32 cellular contexts compared by ENCODE assay signal in genomic region chr12:42730286-42730685, GRCh38.
DNase-seq lines count a peak whose midpoint lies in the region; ATAC-seq, FAIRE-seq and TF ChIP-seq lines count a peak whose summit lies in the region.
"Had no signal": no experiment of that assay in that cellular context is flagged by ENCODE, and none has a peak within 500 bp of the region (broad histone marks: within the 10 kb centered on the region; RNA-seq: fewer than 3 reads in every experiment).

No MANE protein-coding gene starts in this region.

- H2BK5ac ChIP-seq in IMR-90 (ENCODE audit: low read depth, low read length, poor library complexity, severe bottlenecking) (no peak overlapping the region), mesenchymal stem cell (ENCODE audit: low read depth, low read length, poor library complexity, severe bottlenecking) (no peak overlapping the region)

- POLR2A ChIA-PET in A549 (lab: Yijun Ruan, JAX), result no interaction called here
- POLR2A ChIA-PET in IMR-90 (lab: Charles Lee; ENCODE audit: unreplicated experiment), result no interaction called here

- TF ChIP-seq EP300 in A549 (IDR thresholded peaks at IDR 0.05) (no peak), ovary (IDR thresholded peaks at IDR 0.05) (no peak)

- no peaks in the 10 kb centered on the region for H3K9me3 Mint-ChIP-seq in astrocyte (ENCODE audit: unreplicated experiment)
- H3K9me3 Mint-ChIP-seq: activated CD4-positive, alpha-beta T cell treated with anti-CD3 and anti-CD28 coated beads, Interleukin-2, amount 10 ng/mL, durations not matched to agents 7 days and 5 days; H9 had no signal

- no peak for ATAC-seq in A549
- ATAC-seq in IMR-90 (ENCODE audit: low read depth), result no peak
- no peak for ATAC-seq in body of pancreas
- ATAC-seq: activated T-cell treated with anti-CD3 and anti-CD28 coated beads, Interleukin-2, amount 50 U/mL, for 72 hours; effector memory CD8-positive, alpha-beta T cell; gastrocnemius medialis; K562; psoas muscle; stimulated activated naive CD8-positive, alpha-beta T cell treated with anti-CD3 and anti-CD28 coated beads, Interleukin-15, Interleukin-2, amounts not matched to agents 100 U/mL and 50 U/mL, for 24 hours had no signal

- H2BK12ac ChIP-seq in mesenchymal stem cell (ENCODE audit: low read length in 2 of 2), result no peak overlapping the region

- H3K27me3 ChIP-seq in IMR-90 (ENCODE audit: control insufficient read depth, insufficient read depth, low read length), result no peaks in the 10 kb centered on the region
- H3K27me3 ChIP-seq in astrocyte (ENCODE audit: insufficient read depth, low read length), result no peaks in the 10 kb centered on the region
- H3K27me3 ChIP-seq in mesenchymal stem cell (ENCODE audit: control insufficient read depth in 1 of 2, insufficient read depth in 1 of 2, low read length in 2 of 2), result no peaks in the 10 kb centered on the region
- H3K27me3 ChIP-seq in body of pancreas, result no peaks in the 10 kb centered on the region
- H3K27me3 ChIP-seq in ovary, result no peaks in the 10 kb centered on the region
- H3K27me3 ChIP-seq: gastrocnemius medialis, neutrophil had no signal

- FAIRE-seq in A549 (lab: Jason Lieb, UNC) (no peak), astrocyte (lab: Jason Lieb, UNC) (peak; percentile 5), urothelium cell line (lab: Jason Lieb, UNC) (no peak)
- FAIRE-seq: K562 had no signal

- H3K4me1 ChIP-seq in A549 (peaks cover 12% of the 10 kb centered on the region; the same call in 1 of the 3 replicates), IMR-90 (ENCODE audit: control insufficient read depth, insufficient read depth, low read length) (peaks cover 5% of the 10 kb centered on the region; the same call in 1 of the 2 replicates), astrocyte (ENCODE audit: insufficient read depth, low read length) (peaks cover 3% of the 10 kb centered on the region), mesenchymal stem cell (ENCODE audit: control insufficient read depth, insufficient read depth, low read depth, low read length) (peaks cover 1% of the 10 kb centered on the region), body of pancreas (no peaks in the 10 kb centered on the region), ovary (ENCODE audit: insufficient read depth) (no peaks in the 10 kb centered on the region)

- H2AK5ac ChIP-seq in IMR-90 (ENCODE audit: low read depth, low read length) (no peak overlapping the region), mesenchymal stem cell (ENCODE audit: low read length, severe bottlenecking) (no peak overlapping the region)

- dilution Hi-C loops in IMR-90 (cut with HindIII; ENCODE audit: low sequenced_read_pairs, unreplicated experiment), result no loop called here

- no peak overlapping the region for H3K4me3 Mint-ChIP-seq in astrocyte (ENCODE audit: unreplicated experiment)
- H3K4me3 Mint-ChIP-seq: activated CD4-positive, alpha-beta T cell treated with anti-CD3 and anti-CD28 coated beads, Interleukin-2, amount 10 ng/mL, durations not matched to agents 7 days and 5 days; activated T-cell treated with anti-CD3 and anti-CD28 coated beads, Interleukin-2, amount 50 U/mL, for 72 hours; B cell; CD8-positive, alpha-beta memory T cell; effector memory CD8-positive, alpha-beta T cell; H9 had no signal

- 0 out of 2 replicates have a peak overlapping the region, but pooled peaks have one; percentile 18 for H2BK20ac ChIP-seq in IMR-90 (ENCODE audit: low read depth, low read length)

- DNase-seq in A549 (ENCODE audit: low read depth in 1 of 2, low spot score in 1 of 2) (no peak), IMR-90 (peak; percentile 39), astrocyte (ENCODE audit: low read depth) (peak; percentile 50), mesenchymal stem cell (peak; percentile 18), dedifferentiated amniotic fluid mesenchymal stem cell (ENCODE audit: extremely low spot score) (no peak), body of pancreas (no peak), ovary (no peak), urothelium cell line (ENCODE audit: low spot score) (no peak)
- DNase-seq: activated CD4-positive, alpha-beta T cell treated with anti-CD3 and anti-CD28 coated beads, Interleukin-2, amount 10 ng/mL, durations not matched to agents 7 days and 5 days; activated naive CD4-positive, alpha-beta T cell; activated T-cell treated with anti-CD3 and anti-CD28 coated beads, Interleukin-2, amount 50 U/mL, for 72 hours; CD8-positive, alpha-beta memory T cell; DMS153; effector memory CD8-positive, alpha-beta T cell; gastrocnemius medialis; GDM1; H9; hippocampal formation; MM.1S; NCI-H1417; NCI-H2081; NCI-H345; NCI-H774; psoas muscle; SHP77; stimulated activated naive CD8-positive, alpha-beta T cell treated with anti-CD3 and anti-CD28 coated beads, Interleukin-15, Interleukin-2, amounts not matched to agents 100 U/mL and 50 U/mL, for 24 hours; T1000 had no signal

- no peak overlapping the region for H4K5ac ChIP-seq in IMR-90 (ENCODE audit: low read depth, low read length)

- no peaks in the 10 kb centered on the region for H3K79me2 ChIP-seq in astrocyte (ENCODE audit: insufficient read depth, low read length)

- H4K20me1 ChIP-seq in IMR-90 (ENCODE audit: insufficient read depth, low read length), result no peaks in the 10 kb centered on the region
- no peaks in the 10 kb centered on the region for H4K20me1 ChIP-seq in astrocyte (ENCODE audit: insufficient read depth, low read length)

- no peak overlapping the region for H2AFZ ChIP-seq in IMR-90 (replicated peaks; ENCODE audit: low read length, poor library complexity)
- no peak overlapping the region for H2AFZ ChIP-seq in astrocyte (ENCODE audit: low read depth, low read length)
- H2AFZ ChIP-seq in mesenchymal stem cell (ENCODE audit: low read depth, low read length), result no peak overlapping the region

- H3K4me1 Mint-ChIP-seq in astrocyte (ENCODE audit: low read depth, unreplicated experiment), result peaks cover 10% of the 10 kb centered on the region
- H3K4me1 Mint-ChIP-seq: activated CD4-positive, alpha-beta T cell treated with anti-CD3 and anti-CD28 coated beads, Interleukin-2, amount 10 ng/mL, durations not matched to agents 7 days and 5 days; B cell; CD8-positive, alpha-beta memory T cell; H9 had no signal

- H3K27ac ChIP-seq in A549 (no peak overlapping the region), IMR-90 (ENCODE audit: insufficient read depth, low read length) (no peak overlapping the region), astrocyte (ENCODE audit: low read depth, low read length) (no peak overlapping the region), mesenchymal stem cell (ENCODE audit: low read length, poor library complexity, severe bottlenecking) (peak overlapping the region; percentile 62), body of pancreas (no peak overlapping the region), ovary (no peak overlapping the region)
- H3K27ac ChIP-seq: coronary artery, gastrocnemius medialis, neutrophil, psoas muscle, thoracic aorta had no signal

- H3K4me2 ChIP-seq in A549, result peak overlapping the region; percentile 1; the same call in 1 of the 3 replicates
- H3K4me2 ChIP-seq in IMR-90 (ENCODE audit: low read depth, low read length), result no peak overlapping the region
- H3K4me2 ChIP-seq in astrocyte (ENCODE audit: low read length), result peak overlapping the region; percentile 15
- H3K4me2 ChIP-seq in mesenchymal stem cell (ENCODE audit: low read length, poor library complexity, severe bottlenecking), result no peak overlapping the region

- no peaks in the 10 kb centered on the region for H3K9me1 ChIP-seq in IMR-90 (ENCODE audit: insufficient read depth, low read length)

- BruUV-seq in IMR-90 (replicated peaks; lab: Mats Ljungman, UMichigan), result no TSS peak

- H4K91ac ChIP-seq in IMR-90 (ENCODE audit: insufficient read depth, low read depth, low read length) (no peak overlapping the region), mesenchymal stem cell (ENCODE audit: low read length) (no peak overlapping the region)

- H3K9me3 ChIP-seq in A549 (peaks cover 5% of the 10 kb centered on the region; the same call in 1 of the 3 replicates), IMR-90 (ENCODE audit: control insufficient read depth, insufficient read depth, low read length) (peaks cover 9% of the 10 kb centered on the region), astrocyte (ENCODE audit: insufficient read depth, low read depth, low read length) (no peaks in the 10 kb centered on the region), mesenchymal stem cell (ENCODE audit: control insufficient read depth, low read length) (peaks cover 11% of the 10 kb centered on the region), body of pancreas (no peaks in the 10 kb centered on the region), ovary (no peaks in the 10 kb centered on the region)
- H3K9me3 ChIP-seq: gastrocnemius medialis, neutrophil, psoas muscle, thoracic aorta had no signal

- H3K4me3 ChIP-seq in A549 (no peak overlapping the region), IMR-90 (ENCODE audit: insufficient read depth, low read depth, low read length) (no peak overlapping the region), astrocyte (ENCODE audit: insufficient read depth, low read depth, low read length) (no peak overlapping the region), mesenchymal stem cell (ENCODE audit: insufficient read depth in 1 of 2, low read depth in 1 of 2, low read length in 2 of 2) (no peak overlapping the region), body of pancreas (no peak overlapping the region), ovary (no peak overlapping the region)
- H3K4me3 ChIP-seq: coronary artery, gastrocnemius medialis, K562, psoas muscle, thoracic aorta had no signal

- H3K79me1 ChIP-seq in IMR-90 (ENCODE audit: low read depth in 1 of 2, low read length in 2 of 2) (no peaks in the 10 kb centered on the region), mesenchymal stem cell (replicated peaks; ENCODE audit: low read length, poor library complexity, severe bottlenecking) (no peaks in the 10 kb centered on the region)

- TF ChIP-seq RAD21 in A549 (conservative IDR thresholded peaks at IDR 0.05 in 1 of 2, IDR thresholded peaks at IDR 0.05 in 1 of 2), result no peak
- TF ChIP-seq RAD21 in IMR-90 (IDR thresholded peaks at IDR 0.05; ENCODE audit: low read length), result no peak

- in situ Hi-C loops in IMR-90 (cut with MboI; ENCODE audit: low sequenced_read_pairs), result no loop called here

- TF ChIP-seq CTCF in A549 (IDR thresholded peaks at IDR 0.05), result no peak
- TF ChIP-seq CTCF in IMR-90 (conservative IDR thresholded peaks at IDR 0.05; ENCODE audit: low read depth, low read length), result no peak
- TF ChIP-seq CTCF in astrocyte (IDR thresholded peaks at IDR 0.05; ENCODE audit: insufficient read depth, low read depth, low read length), result no peak
- no peak for TF ChIP-seq CTCF in body of pancreas (IDR thresholded peaks at IDR 0.05)
- TF ChIP-seq CTCF in ovary (IDR thresholded peaks at IDR 0.05), result no peak

- H3K27me3 Mint-ChIP-seq in astrocyte (ENCODE audit: low read depth, unreplicated experiment), result peaks cover 4% of the 10 kb centered on the region
- H3K27me3 Mint-ChIP-seq: activated CD4-positive, alpha-beta T cell treated with anti-CD3 and anti-CD28 coated beads, Interleukin-2, amount 10 ng/mL, durations not matched to agents 7 days and 5 days; B cell; effector memory CD8-positive, alpha-beta T cell had no signal

- H3K4ac ChIP-seq in IMR-90 (ENCODE audit: low read depth, low read length) (no peak overlapping the region), mesenchymal stem cell (ENCODE audit: low read depth in 1 of 2, low read length in 2 of 2) (no peak overlapping the region)

- no peak overlapping the region for H2BK15ac ChIP-seq in IMR-90 (ENCODE audit: low read depth, low read length)
- H2BK15ac ChIP-seq in mesenchymal stem cell (ENCODE audit: low read depth, poor library complexity, severe bottlenecking), result no peak overlapping the region

- no peaks in the 10 kb centered on the region for H3K36me3 ChIP-seq in IMR-90 (ENCODE audit: control insufficient read depth, insufficient read depth, low read length)
- no peaks in the 10 kb centered on the region for H3K36me3 ChIP-seq in astrocyte (ENCODE audit: insufficient read depth, low read length)
- no peaks in the 10 kb centered on the region for H3K36me3 ChIP-seq in mesenchymal stem cell (ENCODE audit: control insufficient read depth in 1 of 2, insufficient read depth in 2 of 2, low read depth in 1 of 2, low read length in 2 of 2)
- H3K36me3 ChIP-seq in body of pancreas (replicated peaks in 1 of 2; ENCODE audit: insufficient read depth in 1 of 2, low read depth in 2 of 2), result no peaks in the 10 kb centered on the region
- no peaks in the 10 kb centered on the region for H3K36me3 ChIP-seq in ovary
- H3K36me3 ChIP-seq: gastrocnemius medialis, neutrophil, thoracic aorta had no signal

- no peak overlapping the region for H2BK120ac ChIP-seq in IMR-90 (ENCODE audit: low read depth, low read length)
- no peak overlapping the region for H2BK120ac ChIP-seq in mesenchymal stem cell (ENCODE audit: low read depth, low read length)

- no peak overlapping the region for H2AK9ac ChIP-seq in IMR-90 (replicated peaks; ENCODE audit: low read depth, low read length, poor library complexity)

- H3K27ac Mint-ChIP-seq in astrocyte (ENCODE audit: unreplicated experiment), result no peak overlapping the region
- H3K27ac Mint-ChIP-seq: activated CD4-positive, alpha-beta T cell treated with anti-CD3 and anti-CD28 coated beads, Interleukin-2, amount 10 ng/mL, durations not matched to agents 7 days and 5 days; activated T-cell treated with anti-CD3 and anti-CD28 coated beads, Interleukin-2, amount 50 U/mL, for 72 hours; B cell; CD8-positive, alpha-beta memory T cell; effector memory CD8-positive, alpha-beta T cell; H9 had no signal

- TF ChIP-seq POLR2A in A549 (IDR thresholded peaks at IDR 0.05; ENCODE audit: low read length), result no peak
- TF ChIP-seq POLR2A in IMR-90 (IDR thresholded peaks at IDR 0.05; ENCODE audit: low read depth, low read length), result no peak
- no peak for TF ChIP-seq POLR2A in body of pancreas (IDR thresholded peaks at IDR 0.05)
- no peak for TF ChIP-seq POLR2A in ovary (IDR thresholded peaks at IDR 0.05)

- peaks cover 3% of the 10 kb centered on the region for H3K36me3 Mint-ChIP-seq in astrocyte (ENCODE audit: low read depth, unreplicated experiment)
- H3K36me3 Mint-ChIP-seq: CD8-positive, alpha-beta memory T cell had no signal

- H3K9ac ChIP-seq in IMR-90 (ENCODE audit: low read depth, low read length) (no peak overlapping the region), astrocyte (ENCODE audit: low read length) (no peak overlapping the region), mesenchymal stem cell (ENCODE audit: low read length) (no peak overlapping the region)

- CTCF ChIA-PET in A549 (lab: Yijun Ruan, JAX) (interaction anchor here (1.0 to 1.2 kb wide), 2 partner anchors 31 to 90 kb away, joined by 3 read pairs; no protein-coding TSS in a partner anchor), IMR-90 (lab: Yijun Ruan, JAX) (interaction anchor here (0.6 kb wide), 1 partner anchor 15 kb away, joined by 3 read pairs; no protein-coding TSS in a partner anchor)

- H4K8ac ChIP-seq in IMR-90 (ENCODE audit: low read depth in 2 of 2, low read length in 2 of 2) (no peak overlapping the region; a peak in 1 of 4 replicates), mesenchymal stem cell (ENCODE audit: low read length) (no peak overlapping the region)

- intact Hi-C loops in IMR-90 (cut with micrococcal nuclease) (no loop called here), body of pancreas (cut with DNase I) (no loop called here), ovary (cut with DNase I) (no loop called here)

- H3K18ac ChIP-seq in IMR-90 (ENCODE audit: low read depth, low read length), result no peak overlapping the region
- no peak overlapping the region for H3K18ac ChIP-seq in mesenchymal stem cell (ENCODE audit: low read depth in 1 of 2, low read length in 2 of 2)

- H3K56ac ChIP-seq in IMR-90 (ENCODE audit: extremely low read depth, insufficient read depth, low read length), result no peak overlapping the region

- 33% methylated on average over 4 of the region's 4 CpGs for WGBS in A549 (ENCODE audit: missing lambda C conversion rate)
- WGBS in IMR-90 (ENCODE audit: extremely low coverage in 2 of 2, insufficient read length in 1 of 2), 2 experiments, result no CpG with 5 or more reads among the region's 4 CpGs
- 87% methylated on average over 4 of the region's 4 CpGs for WGBS in mesenchymal stem cell
- WGBS in body of pancreas, 2 donors, result 66 to 77% methylated on average over 4 of the region's 4 CpGs
- 70 to 73% (median 70%) methylated on average over 4 of the region's 4 CpGs for WGBS in ovary, 3 donors

- H3K23ac ChIP-seq in IMR-90 (ENCODE audit: low read depth, low read length) (no peak overlapping the region), mesenchymal stem cell (ENCODE audit: low read length in 2 of 2) (no peak overlapping the region)

- H3K14ac ChIP-seq in IMR-90 (replicated peaks; ENCODE audit: low read depth, low read length) (no peak overlapping the region), mesenchymal stem cell (ENCODE audit: low read length in 2 of 2) (no peak overlapping the region)

Comparison
In these comparisons a context has a peak if more than half of its experiments do, and no peak if none do; other contexts are left out.
1. DNase-seq: peak in IMR-90 (single experiment), astrocyte (single experiment) and mesenchymal stem cell (single experiment); none in A549 (0 of 2), dedifferentiated amniotic fluid mesenchymal stem cell (single experiment), body of pancreas (0 of 4), ovary (0 of 5) and urothelium cell line (single experiment).
2. H3K4me2 ChIP-seq: peak in A549 (single experiment) and astrocyte (single experiment); none in IMR-90 (single experiment) and mesenchymal stem cell (single experiment).